9 cellular contexts compared by ENCODE assay signal in genomic region chr7:23261843-23262452, GRCh38. TPM values are rescaled to one million over a fixed set of nuclear protein-coding genes. Genes with fewer than 3 reads are reported as not detected.
DNase-seq lines count a peak whose midpoint lies in the region; ATAC-seq and TF ChIP-seq lines count a peak whose summit lies in the region.
"Had no signal": no experiment of that assay in that cellular context is flagged by ENCODE, and none has a peak within 500 bp of the region (broad histone marks: within the 10 kb centered on the region; RNA-seq: fewer than 3 reads in every experiment).

No MANE protein-coding gene starts in this region.

- H3K4me1 ChIP-seq in SK-N-SH (ENCODE audit: control insufficient read depth in 1 of 2, insufficient read depth in 2 of 2, low read depth in 1 of 2, low read length in 1 of 2) (no peaks in the 10 kb centered on the region; a peak in 1 of 4 replicates), skeletal muscle satellite cell (ENCODE audit: control insufficient read depth, insufficient read depth, low read length) (no peaks in the 10 kb centered on the region)

- TF ChIP-seq EP300 in SK-N-SH (IDR thresholded peaks at IDR 0.05; ENCODE audit: borderline replicate concordance in 1 of 2, low read depth in 1 of 2, low read length in 1 of 2): no peak

- TF ChIP-seq CTCF in SK-N-SH (IDR thresholded peaks at IDR 0.05): peak; percentile 99

- no peak overlapping the region for H3K27ac ChIP-seq in SK-N-SH (ENCODE audit: low read depth in 2 of 2, low read length in 1 of 2)

- H3K9ac ChIP-seq in SK-N-SH (no peak overlapping the region), skeletal muscle satellite cell (ENCODE audit: low read depth, low read length) (no peak overlapping the region)

- peak; percentile 90 for TF ChIP-seq RAD21 in SK-N-SH (IDR thresholded peaks at IDR 0.05; ENCODE audit: low read length)

- POLR2A ChIA-PET in SK-N-SH (lab: Yijun Ruan, JAX): no interaction called here

- peaks cover 5% of the 10 kb centered on the region for H3F3A ChIP-seq in SK-N-SH (replicated peaks; ENCODE audit: insufficient read depth)

- 2% methylated on average over 7 of the region's 7 CpGs for WGBS in SK-N-SH (ENCODE audit: low lambda C conversion rate)

- no peak overlapping the region; a peak in 1 of 4 replicates for H3K4me3 ChIP-seq in SK-N-SH (ENCODE audit: low read depth in 2 of 2, low read length in 1 of 2)
- no peak overlapping the region for H3K4me3 ChIP-seq in skeletal muscle satellite cell (ENCODE audit: low read length)

- H3K36me3 Mint-ChIP-seq in activated naive CD4-positive, alpha-beta T cell treated with anti-CD3 and anti-CD28 coated beads, Interleukin-2, amount 50 U/mL, for 72 hours: no peaks in the 10 kb centered on the region
- H3K36me3 Mint-ChIP-seq: activated naive CD8-positive, alpha-beta T cell had no signal

- H3K36me3 ChIP-seq in SK-N-SH (replicated peaks in 1 of 2; ENCODE audit: control insufficient read depth in 1 of 2, insufficient read depth in 2 of 2, low read length in 1 of 2): no peaks in the 10 kb centered on the region
- H3K36me3 ChIP-seq in skeletal muscle satellite cell (ENCODE audit: insufficient read depth, low read length): peaks cover 25% of the 10 kb centered on the region

- H4K20me1 ChIP-seq in SK-N-SH (ENCODE audit: insufficient read depth): no peaks in the 10 kb centered on the region

- no peaks in the 10 kb centered on the region for H3K9me2 ChIP-seq in SK-N-SH

- CTCF ChIA-PET in SK-N-SH (lab: Yijun Ruan, JAX): interaction anchor here (0.6 to 23.9 kb wide), 37 partner anchors 9 to 453 kb away, joined by 3 to 359 read pairs (median 4); partner anchors contain the start of gene KLHL7

- no peaks in the 10 kb centered on the region for H3K9me3 Mint-ChIP-seq in activated naive CD4-positive, alpha-beta T cell treated with anti-CD3 and anti-CD28 coated beads, Interleukin-2, amount 50 U/mL, for 72 hours

- peak; percentile 92 for DNase-seq in DMS53 (lab: John Stamatoyannopoulos, UW)
- peak; percentile 72 for DNase-seq in LoVo (ENCODE audit: low spot score)
- peak; percentile 91 for DNase-seq in SK-N-SH
- peak in 1 of 2 donors; percentile 69 for DNase-seq in activated naive CD4-positive, alpha-beta T cell treated with anti-CD3 and anti-CD28 coated beads, Interleukin-2, amount 50 U/mL, for 72 hours (ENCODE audit: low spot score in 2 of 2)
- DNase-seq in left cardiac atrium: peak; percentile 63

- H3K9me3 ChIP-seq in SK-N-SH (no peaks in the 10 kb centered on the region), skeletal muscle satellite cell (replicated peaks; ENCODE audit: low read length) (no peaks in the 10 kb centered on the region)

- intact Hi-C loops in left cardiac atrium (cut with DNase I): loop anchor here in 1 of 2 donors (5.0 kb wide), 1 partner anchor 75 kb away; no protein-coding TSS in a partner anchor

- H3K27me3 ChIP-seq in SK-N-SH (ENCODE audit: insufficient read depth) (no peaks in the 10 kb centered on the region), skeletal muscle satellite cell (ENCODE audit: control insufficient read depth, insufficient read depth, low read length) (no peaks in the 10 kb centered on the region)

- ATAC-seq in GM21619 (IDR thresholded peaks at IDR 0.05; ENCODE audit: unreplicated experiment) (peak; percentile 77), left cardiac atrium (peak in 1 of 2 donors; percentile 91), GM21737 (IDR thresholded peaks at IDR 0.05; ENCODE audit: unreplicated experiment) (no peak)
- peak; percentile 76 to 91 for ATAC-seq in activated naive CD4-positive, alpha-beta T cell treated with anti-CD3 and anti-CD28 coated beads, Interleukin-2, amount 50 U/mL, for 72 hours

- H3K27ac Mint-ChIP-seq in activated naive CD4-positive, alpha-beta T cell treated with anti-CD3 and anti-CD28 coated beads, Interleukin-2, amount 50 U/mL, for 72 hours: no peak overlapping the region
- H3K27ac Mint-ChIP-seq: activated naive CD8-positive, alpha-beta T cell had no signal

- H2AFZ ChIP-seq in SK-N-SH (ENCODE audit: low read depth): peak overlapping the region; percentile 66

- H3K4me2 ChIP-seq in SK-N-SH (no peak overlapping the region), skeletal muscle satellite cell (ENCODE audit: low read length) (peak overlapping the region; percentile 34)

- H3K79me2 ChIP-seq in SK-N-SH (ENCODE audit: insufficient read depth): no peaks in the 10 kb centered on the region

TF ChIP-seq in SK-N-SH, 30 proteins besides CTCF, POLR2A, EP300 and RAD21:
- peak; percentile 85 for TF ChIP-seq SMC3 (IDR thresholded peaks at IDR 0.05; ENCODE audit: low read depth, low read length)
- TF ChIP-seq REST (IDR thresholded peaks at IDR 0.05; ENCODE audit: low read depth, low read length): peak; percentile 62
- peak; percentile 24 for TF ChIP-seq CHD2 (IDR thresholded peaks at IDR 0.05; ENCODE audit: low read length, partially characterized antibody)
- peak; percentile 54; the same call in 1 of the 2 replicates for TF ChIP-seq SIN3A (IDR thresholded peaks at IDR 0.05; ENCODE audit: borderline replicate concordance, low read depth, low read length)
- no peak for TF ChIP-seq TEAD4 (IDR thresholded peaks at IDR 0.05; ENCODE audit: borderline replicate concordance, insufficient read depth)
- TF ChIP-seq TAF1 (IDR thresholded peaks at IDR 0.05; ENCODE audit: borderline replicate concordance, low read depth, low read length): no peak

RNA-seq across cellular contexts. Expression of gene GPNMB, which starts 15.4 kb away (rescaled TPM):
- polyA plus RNA-seq in SK-N-SH (2012; rRNA removed): 13.8 and 24.9 TPM in 2 replicates
- polyA plus RNA-seq in SK-N-SH (2012; cell fraction: cytosol; rRNA removed): 20.2 and 21.9 TPM in 2 replicates
- 14.1 and 23.9 TPM in 2 replicates for polyA plus RNA-seq in SK-N-SH (2012; cell fraction: nucleus; rRNA removed)
- total RNA-seq in activated naive CD4-positive, alpha-beta T cell treated with anti-CD3 and anti-CD28 coated beads, Interleukin-2, amount 50 U/mL, for 72 hours: 1 to 10 TPM; 1.8 to 2.4 TPM
- total RNA-seq in left cardiac atrium: 100 to 1,000 TPM; 109 to 134 TPM
- 78.3 and 121 TPM in 2 replicates for total RNA-seq in skeletal muscle satellite cell (2012; rRNA removed)

RNA-seq across cellular contexts. Expression of gene MALSU1, which starts 37.2 kb away (rescaled TPM):
- 93.6 and 102 TPM in 2 replicates for polyA plus RNA-seq in SK-N-SH (2012; rRNA removed)
- polyA plus RNA-seq in SK-N-SH (2012; cell fraction: cytosol; rRNA removed): 101 and 119 TPM in 2 replicates
- 37.8 and 48.8 TPM in 2 replicates for polyA plus RNA-seq in SK-N-SH (2012; cell fraction: nucleus; rRNA removed)
- 10 to 100 TPM; 78.5 to 83.4 TPM for total RNA-seq in activated naive CD4-positive, alpha-beta T cell treated with anti-CD3 and anti-CD28 coated beads, Interleukin-2, amount 50 U/mL, for 72 hours
- total RNA-seq in left cardiac atrium: 10 to 100 TPM; 78.3 to 78.7 TPM
- total RNA-seq in skeletal muscle satellite cell (2012; rRNA removed): 66.8 and 68.4 TPM in 2 replicates

Comparison
In these comparisons a context has a peak if more than half of its experiments do, and no peak if none do; other contexts are left out.
1. RNA of gene GPNMB, which starts 15.4 kb away (total RNA-seq): 109 to 134 TPM in left cardiac atrium; 1.8 to 2.4 TPM in activated naive CD4-positive, alpha-beta T cell treated with anti-CD3 and anti-CD28 coated beads, Interleukin-2, amount 50 U/mL, for 72 hours; every median in the first group is over 10 times any median in the second.